ENCODE assay signal across 9 cellular contexts in genomic region chr19:5950744-5951143, GRCh38. TPM values are rescaled to one million over a fixed set of nuclear protein-coding genes. Genes with fewer than 3 reads are reported as not detected.
DNase-seq lines count a peak whose midpoint lies in the region; ATAC-seq and TF ChIP-seq lines count a peak whose summit lies in the region.
"Had no signal": no experiment of that assay in that cellular context is flagged by ENCODE, and none has a peak within 500 bp of the region (broad histone marks: within the 10 kb centered on the region; RNA-seq: fewer than 3 reads in every experiment).

No MANE protein-coding gene starts in this region.

- no peak for TF ChIP-seq EP300 in tibial nerve (IDR thresholded peaks at IDR 0.05)

- H3K4me3 ChIP-seq in heart right ventricle (no peak overlapping the region), tibial nerve (no peak overlapping the region)

- H3K4me1 Mint-ChIP-seq in activated T-helper 17 cell treated with anti-CD3 and anti-CD28 coated beads, Interleukin-2, amount 50 U/mL, for 72 hours: peaks cover 60% of the 10 kb centered on the region

- DNase-seq in heart right ventricle: no peak
- no peak for DNase-seq in left cardiac atrium
- no peak for DNase-seq in tibial nerve (ENCODE audit: low spot score in 2 of 2)
- DNase-seq in NCI-H187 treated with DMSO at 0.1 percent for 48 hours (lab: John Stamatoyannopoulos, UW): no peak
- DNase-seq in anterior cingulate cortex (lab: John Stamatoyannopoulos, UW): no peak
- no peak for DNase-seq in SHP77 treated with DMSO at 0.1 percent for 48 hours (lab: John Stamatoyannopoulos, UW)
- DNase-seq: stimulated activated CD4-positive, alpha-beta T cell treated with anti-CD3 and anti-CD28 coated beads, Interleukin-4, amount 100 ng/mL, for 1 hour had no signal

- H3K4me3 Mint-ChIP-seq in activated T-helper 17 cell treated with anti-CD3 and anti-CD28 coated beads, Interleukin-2, amount 50 U/mL, for 72 hours: peak overlapping the region; percentile 79

- intact Hi-C loops in heart right ventricle (cut with DNase I) (loop anchor here in 1 of 10 donors (10.0 kb wide), 1 partner anchor 606 kb away; the partner anchor contains the start of gene PTPRS), left cardiac atrium (cut with DNase I) (loop anchor here in 1 of 2 donors (5.0 kb wide), 1 partner anchor 38 kb away; the partner anchor contains the start of gene CAPS)

- H3K4me1 ChIP-seq in heart right ventricle (peaks cover 45 to 99% (median 92%) of the 10 kb centered on the region in 9 donors), tibial nerve (peaks cover 0 to 98% (median 81%) of the 10 kb centered on the region in 4 donors)

- peak overlapping the region; percentile 94 for H3K27ac Mint-ChIP-seq in activated T-helper 17 cell treated with anti-CD3 and anti-CD28 coated beads, Interleukin-2, amount 50 U/mL, for 72 hours

- ATAC-seq in heart right ventricle (no peak), left cardiac atrium (no peak)
- ATAC-seq in activated T-helper 17 cell treated with anti-CD3 and anti-CD28 coated beads, Interleukin-2, amount 50 U/mL, for 72 hours (replicated peaks): no peak

- peaks cover 63% of the 10 kb centered on the region for H3K36me3 Mint-ChIP-seq in activated T-helper 17 cell treated with anti-CD3 and anti-CD28 coated beads, Interleukin-2, amount 50 U/mL, for 72 hours (ENCODE audit: low read depth)

- H3K9me3 Mint-ChIP-seq in activated T-helper 17 cell treated with anti-CD3 and anti-CD28 coated beads, Interleukin-2, amount 50 U/mL, for 72 hours: no peaks in the 10 kb centered on the region

- H3K9me3 ChIP-seq in heart right ventricle: no peaks in the 10 kb centered on the region
- no peaks in the 10 kb centered on the region for H3K9me3 ChIP-seq in tibial nerve

- H3K27ac ChIP-seq in heart right ventricle (peak overlapping the region in 7 of 10 donors; percentile 31 to 79 (median 64)), layer of hippocampus (ENCODE audit: low read depth, low read length) (peak overlapping the region; percentile 42), tibial nerve (peak overlapping the region; percentile 33 to 92 (median 62))

- TF ChIP-seq CTCF in heart right ventricle (IDR thresholded peaks at IDR 0.05) (no peak), tibial nerve (IDR thresholded peaks at IDR 0.05) (no peak)

- H3K27me3 ChIP-seq in heart right ventricle (no peaks in the 10 kb centered on the region), layer of hippocampus (ENCODE audit: control insufficient read depth, insufficient read depth, low read length) (no peaks in the 10 kb centered on the region), tibial nerve (no peaks in the 10 kb centered on the region)

- 56 to 60% methylated on average over 3 of the region's 3 CpGs for WGBS in heart right ventricle, 2 donors
- WGBS in tibial nerve, 2 donors: 23 to 24% methylated on average over 3 of the region's 3 CpGs

- H3K27me3 Mint-ChIP-seq in activated T-helper 17 cell treated with anti-CD3 and anti-CD28 coated beads, Interleukin-2, amount 50 U/mL, for 72 hours: no peaks in the 10 kb centered on the region

- H3K36me3 ChIP-seq in heart right ventricle (peaks cover 0 to 18% (median 0%) of the 10 kb centered on the region in 9 donors), tibial nerve (no peaks in the 10 kb centered on the region)

- TF ChIP-seq POLR2A in tibial nerve (IDR thresholded peaks at IDR 0.05): no peak

RNA-seq across cellular contexts. Expression of gene RANBP3, which starts 27.2 kb away (rescaled TPM):
- 10 to 100 TPM; 51.4 to 76.1 (median 63.3) TPM for total RNA-seq in heart right ventricle
- polyA plus RNA-seq in heart right ventricle: 10 to 100 TPM; 29.5 to 45.2 TPM
- total RNA-seq in left cardiac atrium: 10 to 100 TPM; 44.7 to 52.7 TPM
- 100 to 1,000 TPM in 1 of 2 donors, 10 to 100 TPM in 1; 81.4 to 112 TPM for total RNA-seq in activated T-helper 17 cell treated with anti-CD3 and anti-CD28 coated beads, Interleukin-2, amount 50 U/mL, for 72 hours
- total RNA-seq in tibial nerve: 100 to 1,000 TPM in 2 of 4 donors, 10 to 100 TPM in 2; 75.4 to 129 (median 95.6) TPM

RNA-seq across cellular contexts. Expression of gene CAPS, which starts 36.7 kb away (rescaled TPM):
- total RNA-seq in heart right ventricle (1 to 10 TPM; 1.3 to 4.2 (median 2.8) TPM), left cardiac atrium (1 to 10 TPM; 6.6 to 6.9 TPM), tibial nerve (10 to 100 TPM; 67.5 to 95.0 (median 77.4) TPM)
- polyA plus RNA-seq in heart right ventricle: 10 to 100 TPM in 1 of 2 donors, 1 to 10 TPM in 1; 3.2 to 14.1 TPM
- 1 to 10 TPM; 3.8 to 5.1 TPM for total RNA-seq in activated T-helper 17 cell treated with anti-CD3 and anti-CD28 coated beads, Interleukin-2, amount 50 U/mL, for 72 hours

RNA-seq across cellular contexts. Expression of gene VMAC, which starts 46.1 kb away (rescaled TPM):
- total RNA-seq in heart right ventricle (1 to 10 TPM; 1.3 to 3.9 (median 2.5) TPM), left cardiac atrium (1 to 10 TPM; 1.9 to 3.3 TPM), tibial nerve (10 to 100 TPM in 3 of 4 donors, 1 to 10 TPM in 1; 8.3 to 16.7 (median 13.9) TPM)
- polyA plus RNA-seq in heart right ventricle: 1 to 10 TPM; 1.4 to 5.8 TPM
- 1 to 10 TPM; 3.7 to 4.4 TPM for total RNA-seq in activated T-helper 17 cell treated with anti-CD3 and anti-CD28 coated beads, Interleukin-2, amount 50 U/mL, for 72 hours

RNA-seq across cellular contexts. Expression of gene NDUFA11, which starts 47.2 kb away (rescaled TPM):
- total RNA-seq in heart right ventricle (100 to 1,000 TPM; 451 to 574 (median 513) TPM), left cardiac atrium (100 to 1,000 TPM; 503 to 537 TPM), tibial nerve (100 to 1,000 TPM; 184 to 350 (median 216) TPM)
- 1,000 to 10,000 TPM in 1 of 2 donors, 100 to 1,000 TPM in 1; 760 to 1,143 TPM for polyA plus RNA-seq in heart right ventricle
- 100 to 1,000 TPM; 162 to 249 TPM for total RNA-seq in activated T-helper 17 cell treated with anti-CD3 and anti-CD28 coated beads, Interleukin-2, amount 50 U/mL, for 72 hours

Comparison
In these comparisons a context has a peak if more than half of its experiments do, and no peak if none do; other contexts are left out.
1. RNA of gene CAPS, which starts 36.7 kb away (total RNA-seq): 67.5 to 95.0 TPM in tibial nerve; 6.6 to 6.9 TPM in left cardiac atrium, 3.8 to 5.1 TPM in activated T-helper 17 cell treated with anti-CD3 and anti-CD28 coated beads, Interleukin-2, amount 50 U/mL, for 72 hours and 1.3 to 4.2 TPM in heart right ventricle; every median in the first group is over 4 times any median in the second.
2. Peak in every context shown above with its lines, with median percentiles within 50 percentile points of each other: H3K27ac ChIP-seq.